Comparison of ENCODE assay signal across 9 cellular contexts in the genomic region with DNA sequence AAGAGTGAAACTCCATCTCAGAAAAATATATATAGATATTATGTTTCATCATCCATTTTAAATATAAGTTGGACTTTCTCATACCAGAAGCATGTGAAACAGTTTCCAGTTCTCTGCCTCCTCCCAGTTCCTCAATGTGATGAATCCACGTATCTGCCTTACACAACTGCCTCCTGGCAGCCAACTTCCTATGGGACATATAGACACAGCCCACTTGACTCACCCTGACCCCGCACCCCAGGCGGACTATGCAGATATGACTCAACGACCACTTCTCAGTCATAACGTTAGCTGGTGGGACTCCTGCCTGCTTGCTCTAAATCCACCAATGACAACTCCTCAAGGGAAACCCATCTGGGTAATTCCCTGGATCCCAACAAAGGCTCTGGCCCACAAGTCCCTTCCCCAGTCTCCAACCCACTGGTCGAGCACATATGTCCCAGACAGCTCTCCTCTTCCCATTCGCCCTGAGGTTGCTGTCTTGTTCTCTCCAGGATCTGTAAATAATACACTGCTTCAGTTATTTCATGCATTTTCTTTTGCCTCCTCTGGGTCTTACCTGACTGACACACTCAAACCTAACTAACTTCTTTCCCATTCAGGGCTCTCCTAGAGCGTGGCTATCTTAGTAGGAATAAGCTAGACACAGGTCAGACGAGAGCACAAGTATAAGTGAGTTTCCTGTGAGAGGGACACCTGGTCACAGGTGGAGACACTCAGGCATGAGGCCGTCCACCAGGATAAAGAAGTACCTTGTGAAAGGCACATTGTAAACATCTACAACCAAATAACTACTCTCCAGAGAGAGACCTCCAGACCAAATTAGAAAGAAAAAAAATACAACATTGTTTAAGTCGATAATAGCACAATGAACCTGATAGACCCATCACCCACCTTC.
DNase-seq lines count a peak whose midpoint lies in the region; ATAC-seq and TF ChIP-seq lines count a peak whose summit lies in the region.
"Had no signal": no experiment of that assay in that cellular context is flagged by ENCODE, and none has a peak within 500 bp of the region (broad histone marks: within the 10 kb centered on the region; RNA-seq: fewer than 3 reads in every experiment).

No MANE protein-coding gene starts in this region.

- H3K4me3 ChIP-seq in adipocyte (ENCODE audit: low read length), result no peak overlapping the region
- H3K4me3 ChIP-seq: gastrocnemius medialis had no signal

- H3K9me3 Mint-ChIP-seq in osteocyte (ENCODE audit: unreplicated experiment), result no peaks in the 10 kb centered on the region

- no peaks in the 10 kb centered on the region for H3K9me3 ChIP-seq in adipocyte (ENCODE audit: control insufficient read depth, low read length)
- H3K9me3 ChIP-seq: gastrocnemius medialis had no signal

- no peaks in the 10 kb centered on the region for H3K27me3 Mint-ChIP-seq in osteocyte (ENCODE audit: unreplicated experiment)

- peak overlapping the region; percentile 17 for H3K27ac Mint-ChIP-seq in osteocyte (ENCODE audit: unreplicated experiment)

- peaks cover 22% of the 10 kb centered on the region for H3K4me1 Mint-ChIP-seq in osteocyte (ENCODE audit: unreplicated experiment)

- H3K4me1 ChIP-seq in adipocyte (ENCODE audit: control insufficient read depth, insufficient read depth, low read length), result peaks cover 16% of the 10 kb centered on the region

- TF ChIP-seq CTCF in osteocyte (IDR thresholded peaks at IDR 0.05), result no peak

- no peaks in the 10 kb centered on the region for H3K36me3 ChIP-seq in adipocyte (ENCODE audit: control insufficient read depth, insufficient read depth, low read length, severe bottlenecking)
- H3K36me3 ChIP-seq: gastrocnemius medialis had no signal

- H3K9ac ChIP-seq in adipocyte (ENCODE audit: low read length), result no peak overlapping the region

- DNase-seq in GM04503 (ENCODE audit: low read depth), result peak; percentile 57
- DNase-seq in adipocyte (ENCODE audit: low read depth), result peak; percentile 70
- no peak for DNase-seq in osteocyte (ENCODE audit: extremely low spot score, unreplicated experiment)
- DNase-seq in NCI-H2196 (lab: John Stamatoyannopoulos, UW; ENCODE audit: unreplicated experiment), result no peak
- no peak for DNase-seq in NCI-H187 (lab: John Stamatoyannopoulos, UW)
- DNase-seq in NAMALWA (ENCODE audit: low spot score), result no peak
- DNase-seq in NK-92 treated with Interleukin-12 subunit alpha and Interleukin-12 subunit beta, amount 100 ng/mL, for 24 hours (lab: John Stamatoyannopoulos, UW), result no peak
- DNase-seq: gastrocnemius medialis had no signal

- peak; percentile 35 for ATAC-seq in HG03565 (IDR thresholded peaks at IDR 0.05; ENCODE audit: unreplicated experiment)

- no peaks in the 10 kb centered on the region for H3K27me3 ChIP-seq in adipocyte (replicated peaks; ENCODE audit: control insufficient read depth, insufficient read depth, low read length)
- H3K27me3 ChIP-seq: gastrocnemius medialis had no signal

- H3K4me3 Mint-ChIP-seq in osteocyte (ENCODE audit: unreplicated experiment), result no peak overlapping the region

- no peaks in the 10 kb centered on the region for H3K36me3 Mint-ChIP-seq in osteocyte (ENCODE audit: unreplicated experiment)

Comparison
In these comparisons a context has a peak if more than half of its experiments do, and no peak if none do; other contexts are left out.
1. DNase-seq: peak in GM04503 (single experiment) and adipocyte (single experiment); none in osteocyte (single experiment), NCI-H2196 (single experiment), NCI-H187 (0 of 2), NAMALWA (single experiment) and NK-92 treated with Interleukin-12 subunit alpha and Interleukin-12 subunit beta, amount 100 ng/mL, for 24 hours (single experiment).